Comparison of ENCODE assay signal across 8 cellular contexts in the genomic region with DNA sequence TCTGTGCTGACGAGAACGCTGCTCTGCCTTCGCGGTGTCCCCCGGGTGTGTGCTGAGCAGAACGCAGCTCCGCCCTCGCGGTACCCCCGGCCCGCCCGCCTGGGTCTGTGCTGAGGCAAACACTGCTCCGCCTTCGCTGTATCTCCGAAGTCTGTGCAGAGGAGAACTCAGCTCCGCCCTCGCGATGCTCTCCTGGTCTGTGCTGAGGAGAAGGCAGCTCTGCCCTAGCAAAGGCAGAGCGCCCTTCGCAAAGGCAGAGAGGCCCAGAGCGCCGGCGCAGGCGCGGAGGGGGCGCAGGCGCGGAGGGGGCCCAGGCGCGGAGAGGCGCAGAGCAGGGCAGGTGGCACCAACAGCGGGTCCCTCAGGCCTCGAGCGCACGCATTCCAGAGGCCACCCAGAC.
DNase-seq lines count a peak whose midpoint lies in the region; ATAC-seq and TF ChIP-seq lines count a peak whose summit lies in the region.
"Not testable (repeated sequence)": the region's sequence is repeated elsewhere in the genome, so short reads cannot be mapped to it uniquely, and the experiment has no call there.

No MANE protein-coding gene starts in this region.

- H3K27me3 Mint-ChIP-seq in CD8-positive, alpha-beta memory T cell; activated naive CD8-positive, alpha-beta T cell treated with anti-CD3 and anti-CD28 coated beads for 36 hours: not testable (repeated sequence)

- not testable (repeated sequence) for H3K9me3 ChIP-seq in CD8-positive, alpha-beta memory T cell (ENCODE audit: low read length)

- not testable (repeated sequence) for H3K4me1 Mint-ChIP-seq in CD8-positive, alpha-beta memory T cell; activated naive CD8-positive, alpha-beta T cell treated with anti-CD3 and anti-CD28 coated beads for 36 hours

- not testable (repeated sequence) for H3K36me3 ChIP-seq in CD8-positive, alpha-beta memory T cell (ENCODE audit: insufficient read depth, low read length)

- ATAC-seq in GM19324 (IDR thresholded peaks at IDR 0.05; ENCODE audit: low FRiP score, unreplicated experiment) (peak; percentile 100), GM21825 (IDR thresholded peaks at IDR 0.05; ENCODE audit: unreplicated experiment) (peak; percentile 77), HG03139 (IDR thresholded peaks at IDR 0.05; ENCODE audit: unreplicated experiment) (peak; percentile 97), left ventricle myocardium superior (peak; percentile 79)

- CTCF ChIA-PET in CD8-positive, alpha-beta memory T cell (lab: Charles Lee), result not testable (repeated sequence)

- H3K27ac Mint-ChIP-seq in CD8-positive, alpha-beta memory T cell; activated naive CD8-positive, alpha-beta T cell treated with anti-CD3 and anti-CD28 coated beads for 36 hours: not testable (repeated sequence)

- intact Hi-C loops in left ventricle myocardium superior (cut with micrococcal nuclease), result not testable (repeated sequence)

- peak in 3 of 5 donors; percentile 17 to 46 (median 18) for DNase-seq in CD8-positive, alpha-beta memory T cell
- DNase-seq in NB4 (ENCODE audit: low read depth), result peak; percentile 36
- peak; percentile 3 for DNase-seq in activated naive CD8-positive, alpha-beta T cell treated with anti-CD3 and anti-CD28 coated beads for 36 hours
- DNase-seq in left ventricle myocardium superior, result not testable (repeated sequence)
- DNase-seq in stimulated activated CD4-positive, alpha-beta T cell treated with anti-CD3 and anti-CD28 coated beads, Interleukin-15, amount 100 ng/mL, for 24 hours, result peak; percentile 4

- not testable (repeated sequence) for H3K27me3 ChIP-seq in CD8-positive, alpha-beta memory T cell (ENCODE audit: insufficient read depth, low read length, poor library complexity, severe bottlenecking)

- H3K4me3 Mint-ChIP-seq in CD8-positive, alpha-beta memory T cell; activated naive CD8-positive, alpha-beta T cell treated with anti-CD3 and anti-CD28 coated beads for 36 hours: not testable (repeated sequence)

- not testable (repeated sequence) for H3K4me3 ChIP-seq in CD8-positive, alpha-beta memory T cell (ENCODE audit: low read length); NB4 (ENCODE audit: low read depth, low read length)

- not testable (repeated sequence) for H3K4me1 ChIP-seq in CD8-positive, alpha-beta memory T cell (ENCODE audit: insufficient read depth, low read length)

- H3K36me3 Mint-ChIP-seq in CD8-positive, alpha-beta memory T cell; activated naive CD8-positive, alpha-beta T cell treated with anti-CD3 and anti-CD28 coated beads for 36 hours: not testable (repeated sequence)

- not testable (repeated sequence) for H3K27ac ChIP-seq in CD8-positive, alpha-beta memory T cell (ENCODE audit: low read depth, low read length)

- TF ChIP-seq POLR2A in NB4 (IDR thresholded peaks at IDR 0.05; ENCODE audit: extremely low read depth, insufficient read length), result not testable (repeated sequence)

- not testable (repeated sequence) for TF ChIP-seq CTCF in NB4 (IDR thresholded peaks at IDR 0.05; ENCODE audit: low read depth, low read length)

- POLR2A ChIA-PET in CD8-positive, alpha-beta memory T cell (lab: Charles Lee), result not testable (repeated sequence)

- H3K9me3 Mint-ChIP-seq in CD8-positive, alpha-beta memory T cell; activated naive CD8-positive, alpha-beta T cell treated with anti-CD3 and anti-CD28 coated beads for 36 hours: not testable (repeated sequence)
